ENCODE assay signal across 19 cellular contexts in genomic region chr11:74442601-74443000, GRCh38. TPM values are rescaled to one million over a fixed set of nuclear protein-coding genes. Genes with fewer than 3 reads are reported as not detected.
DNase-seq lines count a peak whose midpoint lies in the region; FAIRE-seq and TF ChIP-seq lines count a peak whose summit lies in the region.
"Had no signal": no experiment of that assay in that cellular context is flagged by ENCODE, and none has a peak within 500 bp of the region (broad histone marks: within the 10 kb centered on the region; RNA-seq: fewer than 3 reads in every experiment).

No MANE protein-coding gene starts in this region.

- no peaks in the 10 kb centered on the region for H3K36me3 ChIP-seq in small intestine (ENCODE audit: control insufficient read depth in 2 of 2, insufficient read depth in 2 of 2, low read length in 2 of 2)
- no peaks in the 10 kb centered on the region for H3K36me3 ChIP-seq in BE2C
- H3K36me3 ChIP-seq: ovary had no signal

- H3K9me3 ChIP-seq in small intestine (ENCODE audit: control insufficient read depth, low read depth) = no peaks in the 10 kb centered on the region
- no peaks in the 10 kb centered on the region for H3K9me3 ChIP-seq in BE2C
- H3K9me3 ChIP-seq: ovary had no signal

- H3K27ac ChIP-seq in VCaP (peak overlapping the region; percentile 77), small intestine (ENCODE audit: low read depth in 1 of 2, low read length in 1 of 2) (no peak overlapping the region)

- no peak overlapping the region for H3K4me3 ChIP-seq in fibroblast of the aortic adventitia (ENCODE audit: low read depth, low read length)
- no peak overlapping the region for H3K4me3 ChIP-seq in small intestine (ENCODE audit: low read depth in 1 of 2, low read length in 2 of 2)
- no peak overlapping the region for H3K4me3 ChIP-seq in BE2C (ENCODE audit: low read depth, low read length)
- H3K4me3 ChIP-seq: ovary had no signal

- no peak for FAIRE-seq in small intestine (lab: Jason Lieb, UNC)
- FAIRE-seq: endothelial cell of umbilical vein, GM12892 had no signal

- no peak for TF ChIP-seq CTCF in VCaP (conservative IDR thresholded peaks at IDR 0.05)
- no peak for TF ChIP-seq CTCF in fibroblast of the aortic adventitia (IDR thresholded peaks at IDR 0.05; ENCODE audit: insufficient read depth, low read length)
- TF ChIP-seq CTCF in BE2C (IDR thresholded peaks at IDR 0.05; ENCODE audit: low read depth, low read length) = no peak

- DNase-seq in DMS79 treated with DMSO at 0.1 percent for 48 hours (lab: John Stamatoyannopoulos, UW) (peak; percentile 85), DMS79 (lab: John Stamatoyannopoulos, UW) (no peak), fibroblast of the aortic adventitia (ENCODE audit: low read depth) (peak; percentile 42), small intestine (peak; percentile 67), BE2C (no peak), retina (no peak), putamen (ENCODE audit: low spot score) (no peak)
- DNase-seq: activated CD4-positive, CD25-positive, alpha-beta regulatory T cell treated with anti-CD3 and anti-CD28 coated beads, Interleukin-2, amount 50 U/mL, for 72 hours; CD4-positive, alpha-beta T cell; glutamatergic neuron; HFFc6; Kasumi-1; ovary had no signal

- H3K4me1 ChIP-seq in small intestine (ENCODE audit: control insufficient read depth in 2 of 2, insufficient read depth in 1 of 2, low read depth in 1 of 2, low read length in 1 of 2) (peaks cover 0 to 7% of the 10 kb centered on the region in 2 donors), BE2C (peaks cover 22% of the 10 kb centered on the region)

- WGBS in small intestine, 3 donors = 16 to 55% (median 41%) methylated on average over 4 of the region's 4 CpGs

- no peaks in the 10 kb centered on the region for H3K27me3 ChIP-seq in small intestine (ENCODE audit: control insufficient read depth in 2 of 2, insufficient read depth in 2 of 2, low read length in 2 of 2)
- no peaks in the 10 kb centered on the region for H3K27me3 ChIP-seq in BE2C
- H3K27me3 ChIP-seq: ovary had no signal

RNA-seq across cellular contexts. Expression of gene KCNE3, which starts 24.7 kb away (rescaled TPM):
- total RNA-seq in fibroblast of the aortic adventitia (ENCODE audit: low replicate concordance) = 0.18 and 5.9 TPM in 2 replicates
- 10 to 100 TPM; 17.0 to 88.4 (median 30.0) TPM for polyA plus RNA-seq in small intestine
- not detected for polyA plus RNA-seq in BE2C (2012; ENCODE audit: insufficient read depth, insufficient read length, low read depth)
- total RNA-seq: A172; T-helper 1 cell treated with Interleukin-12 subunit alpha and Interleukin-12 subunit beta and Interleukin-4 antibody, amounts not matched to agents 30 ng/mL and 1 ng/mL, for 36 hours had no signal
- polyA plus RNA-seq: keratinocyte had no signal

RNA-seq across cellular contexts. Expression of gene PGM2L1, which starts 44.4 kb away (rescaled TPM):
- 4.2 and 4.3 TPM in 2 replicates for total RNA-seq in fibroblast of the aortic adventitia (ENCODE audit: low replicate concordance)
- polyA plus RNA-seq in small intestine = 1 to 10 TPM in 1 of 3 donors, under 1 TPM in 2; 0.45 to 3.1 (median 0.81) TPM
- polyA plus RNA-seq in BE2C (2012; ENCODE audit: insufficient read depth, insufficient read length, low read depth) = 0.45 TPM

RNA-seq across cellular contexts. Expression of gene LIPT2, which starts 50.9 kb away (rescaled TPM):
- total RNA-seq in fibroblast of the aortic adventitia (ENCODE audit: low replicate concordance) = 1.4 TPM in 1 of 2 replicates, not detected in the other
- polyA plus RNA-seq in small intestine = 10 to 100 TPM in 1 of 3 donors, 1 to 10 TPM in 2; 4.9 to 11.1 (median 8.8) TPM
- polyA plus RNA-seq in BE2C (2012; ENCODE audit: insufficient read depth, insufficient read length, low read depth) = 1.6 TPM

Comparison
In these comparisons a context has a peak if more than half of its experiments do, and no peak if none do; other contexts are left out.
1. DNase-seq: peak in DMS79 treated with DMSO at 0.1 percent for 48 hours (single experiment), fibroblast of the aortic adventitia (single experiment) and small intestine (single experiment); none in DMS79 (single experiment), BE2C (single experiment), retina (single experiment) and putamen (single experiment).